8 cellular contexts compared by ENCODE assay signal in genomic region chr12:76348079-76348901, GRCh38. TPM values are rescaled to one million over a fixed set of nuclear protein-coding genes. Genes with fewer than 3 reads are reported as not detected.
A peak's percentile ranks its signal among the peaks of the same experiment; 100 is the strongest.
DNase-seq lines count a peak whose midpoint lies in the region; FAIRE-seq and TF ChIP-seq lines count a peak whose summit lies in the region.

TSS of gene BBS10 (minus strand) at chr12:76348415. CDS start at chr12:76348358, 57 bp downstream.

- no peak for FAIRE-seq in frontal cortex (lab: Jason Lieb, UNC)

- H3K18ac ChIP-seq in H9 (ENCODE audit: insufficient read length, low read depth, low read length), result peak within 1 kb of the TSS; percentile 81

- H2AK5ac ChIP-seq in H9 (ENCODE audit: insufficient read length, low read length), result no peak within 1 kb of the TSS

- H3K36me3 Mint-ChIP-seq in H9 (ENCODE audit: insufficient read depth in 1 of 3, low read depth in 3 of 3), result no peaks in the 10 kb centered on the region; a peak in 1 of 7 replicates

- no peaks in the 10 kb centered on the region for H3K9me3 Mint-ChIP-seq in H9

- peak within 1 kb of the TSS; percentile 76 for H3K14ac ChIP-seq in H9 (ENCODE audit: insufficient read depth, low read length)

- no peak within 1 kb of the TSS for H3K4ac ChIP-seq in H9 (ENCODE audit: low read depth, low read length)

- H3K4me2 ChIP-seq in H9 (ENCODE audit: insufficient read depth, insufficient read length, low read length), result peak within 1 kb of the TSS; percentile 60

- H3K9ac ChIP-seq in H9 (ENCODE audit: extremely low read depth, insufficient read length, low read length), result peak within 1 kb of the TSS; percentile 79

- peaks cover 3% of the 10 kb centered on the region for H3K23me2 ChIP-seq in H9 (ENCODE audit: insufficient read length, low read depth, low read length, poor library complexity, severe bottlenecking)

- no peaks in the 10 kb centered on the region for H4K20me1 ChIP-seq in H9 (ENCODE audit: control insufficient read depth, insufficient read depth, insufficient read length)

- no peak within 1 kb of the TSS for H2BK120ac ChIP-seq in H9 (ENCODE audit: low read depth, low read length, poor library complexity, severe bottlenecking)

- H3K27ac Mint-ChIP-seq in H9, result peak within 1 kb of the TSS; percentile 94 to 98 (median 95)

- H3K4me1 Mint-ChIP-seq in H9, result peaks cover 15 to 19% of the 10 kb centered on the region in 2 experiments

- no peak within 1 kb of the TSS for H2BK5ac ChIP-seq in H9 (ENCODE audit: insufficient read length, low read length)

- H2BK20ac ChIP-seq in H9 (ENCODE audit: low read depth, low read length, poor library complexity, severe bottlenecking), result no peak within 1 kb of the TSS

- peak; percentile 63 for TF ChIP-seq CTCF in H9 (conservative IDR thresholded peaks at IDR 0.05)
- TF ChIP-seq CTCF in neutrophil (IDR thresholded peaks at IDR 0.05), result peak; percentile 68

- H3K27ac ChIP-seq in H9 (ENCODE audit: insufficient read length, low read depth, low read length) (peak within 1 kb of the TSS; percentile 18), neutrophil (peak within 1 kb of the TSS; percentile 87), substantia nigra (ENCODE audit: low read depth, low read length, poor library complexity, severe bottlenecking) (peak within 1 kb of the TSS; percentile 87)

- H3K56ac ChIP-seq in H9 (ENCODE audit: insufficient read length, low read depth, low read length), result no peak within 1 kb of the TSS

- no peak within 1 kb of the TSS for H2BK15ac ChIP-seq in H9 (ENCODE audit: low read depth, low read length)

- no peak within 1 kb of the TSS for H3K23ac ChIP-seq in H9 (ENCODE audit: insufficient read length, low read depth, low read length)

- H3K27me3 ChIP-seq in H9 (ENCODE audit: insufficient read depth, low read length) (no peaks in the 10 kb centered on the region), neutrophil (no peaks in the 10 kb centered on the region)

- no peaks in the 10 kb centered on the region for H3K27me3 Mint-ChIP-seq in H9 (ENCODE audit: low read depth)

- H2BK12ac ChIP-seq in H9 (ENCODE audit: insufficient read length, low read depth, low read length), result no peak within 1 kb of the TSS

- no peaks in the 10 kb centered on the region for H3K9me3 ChIP-seq in H9 (ENCODE audit: control insufficient read depth, low read depth, low read length)
- no peaks in the 10 kb centered on the region for H3K9me3 ChIP-seq in neutrophil

- no peak within 1 kb of the TSS for H2AFZ ChIP-seq in H9 (ENCODE audit: low read length)

- peaks cover 4% of the 10 kb centered on the region; the same call in 1 of the 2 replicates for H3K4me1 ChIP-seq in H9 (ENCODE audit: insufficient read depth, low read length)
- peaks cover 17 to 18% of the 10 kb centered on the region in 2 experiments for H3K4me1 ChIP-seq in neutrophil (ENCODE audit: control insufficient read depth in 1 of 2, insufficient read depth in 1 of 2, low read depth in 1 of 2, low read length in 1 of 2)

- H3K36me3 ChIP-seq in neutrophil, result peaks cover 10% of the 10 kb centered on the region

- H3K4me3 Mint-ChIP-seq in H9, result peak within 1 kb of the TSS; percentile 94 to 95

- no peaks in the 10 kb centered on the region for H3K79me1 ChIP-seq in H9 (ENCODE audit: insufficient read depth, low read depth, low read length, poor library complexity, severe bottlenecking)

- no peak within 1 kb of the TSS for H3T11ph ChIP-seq in H9 (ENCODE audit: low read length)

- peak within 1 kb of the TSS; percentile 74 to 80 for H3K4me3 ChIP-seq in neutrophil (ENCODE audit: low read depth in 1 of 2, low read length in 1 of 2)

- peaks cover 4% of the 10 kb centered on the region; the same call in 1 of the 2 replicates for H3K79me2 ChIP-seq in H9 (ENCODE audit: insufficient read depth, low read length)

- WGBS in H9 (ENCODE audit: extremely low coverage, insufficient read length, low lambda C conversion rate), result no CpG with 5 or more reads among the region's 49 CpGs

- no peak within 1 kb of the TSS for H4K5ac ChIP-seq in H9 (ENCODE audit: insufficient read length, low read depth, low read length)

- H4K91ac ChIP-seq in H9 (ENCODE audit: insufficient read length, low read depth, low read length), result no peak within 1 kb of the TSS

- H4K8ac ChIP-seq in H9 (replicated peaks; ENCODE audit: insufficient read length, low read depth, low read length), result no peak within 1 kb of the TSS

- DNase-seq in GDM1 (lab: John Stamatoyannopoulos, UW) (peak; percentile 87), H9 (peak; percentile 97), M059J (ENCODE audit: low read depth) (peak; percentile 91), SIG-M5 (lab: John Stamatoyannopoulos, UW) (peak; percentile 81), frontal cortex (ENCODE audit: low spot score in 2 of 2) (peak; percentile 50 to 77), substantia nigra (lab: John Stamatoyannopoulos, UW) (peak; percentile 47 to 93 (median 87))
- DNase-seq in activated naive CD4-positive, alpha-beta T cell (lab: John Stamatoyannopoulos, UW), result peak; percentile 48 to 78 (median 66)

RNA-seq across cellular contexts. Expression of gene BBS10, which starts in this region (rescaled TPM):
- 6.6 and 6.9 TPM in 2 replicates for total RNA-seq in H9 (2021)
- total RNA-seq in M059J (2014; rRNA removed; shearing (Covaris generic)), result 7.0 and 8.9 TPM in 2 replicates
- 44.8 TPM for total RNA-seq in frontal cortex

Comparison
In these comparisons a context has a peak if more than half of its experiments do, and no peak if none do; other contexts are left out.
1. Peak in every context shown above with its lines: DNase-seq, H3K4me3 ChIP-seq and H3K27ac ChIP-seq.
2. H3K27ac ChIP-seq: peak in every context shown above with its lines; median percentile 87 in neutrophil; 87 in substantia nigra; 18 in H9.